Comparison of ENCODE assay signal across 9 cellular contexts in genomic region chr14:103418508-103418818, GRCh38. TPM values are rescaled to one million over a fixed set of nuclear protein-coding genes. Genes with fewer than 3 reads are reported as not detected.
A peak's percentile ranks its signal among the peaks of the same experiment; 100 is the strongest.
DNase-seq lines count a peak whose midpoint lies in the region; ATAC-seq and TF ChIP-seq lines count a peak whose summit lies in the region.
"Had no signal": no experiment of that assay in that cellular context is flagged by ENCODE, and none has a peak within 500 bp of the region (broad histone marks: within the 10 kb centered on the region; RNA-seq: fewer than 3 reads in every experiment).

No MANE protein-coding gene starts in this region.

- 67% methylated on average over 3 of the region's 3 CpGs for WGBS in right cardiac atrium

- H3K4me1 Mint-ChIP-seq in type B pancreatic cell (ENCODE audit: unreplicated experiment) = peaks cover 43% of the 10 kb centered on the region

- H3K4me3 ChIP-seq in right cardiac atrium (ENCODE audit: low read length) (no peak overlapping the region), right atrium auricular region (no peak overlapping the region), RWPE2 (ENCODE audit: severe bottlenecking) (no peak overlapping the region)

- H3K27ac ChIP-seq in right cardiac atrium (ENCODE audit: low read length) = no peak overlapping the region
- H3K27ac ChIP-seq in right atrium auricular region = no peak overlapping the region
- H3K27ac ChIP-seq in RWPE2 (ENCODE audit: poor library complexity, severe bottlenecking) = no peak overlapping the region

- peak; percentile 19 to 41 for ATAC-seq in right cardiac atrium
- ATAC-seq in RWPE2 (ENCODE audit: low read depth) = peak; percentile 45; the same call in 1 of the 3 replicates
- ATAC-seq in HG02981 (IDR thresholded peaks at IDR 0.05; ENCODE audit: unreplicated experiment) = no peak

- intact Hi-C loops in right cardiac atrium (cut with DNase I) = no loop called here

- H3K4me1 ChIP-seq in right cardiac atrium (ENCODE audit: control insufficient read depth, insufficient read depth, low read length) (peaks cover 4% of the 10 kb centered on the region), right atrium auricular region (peaks cover 0 to 40% of the 10 kb centered on the region in 2 donors), RWPE2 (ENCODE audit: insufficient read depth, poor library complexity, severe bottlenecking) (peaks cover 19% of the 10 kb centered on the region)

- H3K4me3 Mint-ChIP-seq in type B pancreatic cell = peak overlapping the region; percentile 32

- DNase-seq in right cardiac atrium = no peak
- DNase-seq in right atrium auricular region (ENCODE audit: low spot score) = no peak
- no peak for DNase-seq in RWPE2 (ENCODE audit: low spot score)
- DNase-seq in fibroblast of gingiva (ENCODE audit: low read depth) = peak; percentile 62
- DNase-seq in type B pancreatic cell (ENCODE audit: extremely low spot score, unreplicated experiment) = no peak
- no peak for DNase-seq in middle frontal gyrus (ENCODE audit: extremely low spot score, low spot score)
- no peak for DNase-seq in NCI-H82 treated with DMSO at 0.1 percent for 48 hours (lab: John Stamatoyannopoulos, UW; ENCODE audit: unreplicated experiment)
- DNase-seq: Calu3 had no signal

- H3K9me3 ChIP-seq in right cardiac atrium (ENCODE audit: control insufficient read depth, low read length) (no peaks in the 10 kb centered on the region), right atrium auricular region (no peaks in the 10 kb centered on the region), RWPE2 (ENCODE audit: severe bottlenecking) (no peaks in the 10 kb centered on the region)

- no peaks in the 10 kb centered on the region for H3K27me3 Mint-ChIP-seq in type B pancreatic cell

- H3K27me3 ChIP-seq in right cardiac atrium (ENCODE audit: control insufficient read depth, insufficient read depth) (no peaks in the 10 kb centered on the region), right atrium auricular region (no peaks in the 10 kb centered on the region), RWPE2 (ENCODE audit: insufficient read depth, poor library complexity, severe bottlenecking) (no peaks in the 10 kb centered on the region)

- H3K27ac Mint-ChIP-seq in type B pancreatic cell = peak overlapping the region; percentile 57

- TF ChIP-seq CTCF in right atrium auricular region (IDR thresholded peaks at IDR 0.05) (no peak), RWPE2 (IDR thresholded peaks at IDR 0.05; ENCODE audit: poor library complexity, severe bottlenecking) (no peak), type B pancreatic cell (conservative IDR thresholded peaks at IDR 0.05) (no peak)

- no peaks in the 10 kb centered on the region for H3K9me3 Mint-ChIP-seq in type B pancreatic cell

- peaks cover 19% of the 10 kb centered on the region for H3K36me3 Mint-ChIP-seq in type B pancreatic cell

- H3K36me3 ChIP-seq in right atrium auricular region = peaks cover 5% of the 10 kb centered on the region
- H3K36me3 ChIP-seq in RWPE2 (ENCODE audit: low read depth) = peaks cover 79% of the 10 kb centered on the region

RNA-seq across cellular contexts. Expression of gene MARK3, which starts 33.2 kb away (rescaled TPM):
- total RNA-seq in right cardiac atrium (100 to 1,000 TPM in 1 of 4 donors, 10 to 100 TPM in 3; 85.6 to 105 (median 96.0) TPM), right atrium auricular region (10 to 100 TPM; 71.7 to 74.2 TPM), type B pancreatic cell (ENCODE audit: low replicate concordance) (79.1 and 91.4 TPM in 2 replicates)
- polyA plus RNA-seq in right cardiac atrium = 79.4 TPM
